In genomic region chr6:1596088-1596852, GRCh38 we compare ENCODE assay signal across 8 cellular contexts. TPM values are rescaled to one million over a fixed set of nuclear protein-coding genes. Genes with fewer than 3 reads are reported as not detected.
DNase-seq lines count a peak whose midpoint lies in the region; ATAC-seq and TF ChIP-seq lines count a peak whose summit lies in the region.

No MANE protein-coding gene starts in this region.

- H3K27ac ChIP-seq in liver (ENCODE audit: low read depth in 1 of 2, low read length in 2 of 2): no peak overlapping the region

- H3K27me3 ChIP-seq in BE2C: peaks cover 50% of the 10 kb centered on the region
- peaks cover 0 to 10% (median 5%) of the 10 kb centered on the region in 4 donors for H3K27me3 ChIP-seq in liver (ENCODE audit: control insufficient read depth in 4 of 4, insufficient read depth in 4 of 4, low read length in 3 of 4)

- H3K4me1 ChIP-seq in BE2C (peaks cover 13% of the 10 kb centered on the region), liver (ENCODE audit: control insufficient read depth in 4 of 4, insufficient read depth in 4 of 4, low read length in 3 of 4) (peaks cover 0 to 4% (median 1%) of the 10 kb centered on the region in 4 donors)

- H3K4me3 ChIP-seq in BE2C (ENCODE audit: low read depth, low read length): peak overlapping the region; percentile 31; the same call in 1 of the 2 replicates
- no peak overlapping the region for H3K4me3 ChIP-seq in liver (ENCODE audit: low read depth in 1 of 3, low read length in 3 of 3)

- 15% methylated on average over 25 of the region's 25 CpGs for WGBS in liver

- H3K9ac ChIP-seq in liver (ENCODE audit: low read depth in 1 of 2, low read length in 2 of 2): no peak overlapping the region

- H3K36me3 ChIP-seq in BE2C (no peaks in the 10 kb centered on the region), liver (ENCODE audit: control insufficient read depth in 4 of 4, insufficient read depth in 3 of 4, low read depth in 1 of 4, low read length in 3 of 4) (no peaks in the 10 kb centered on the region)

- H3K9me3 ChIP-seq in BE2C: no peaks in the 10 kb centered on the region
- H3K9me3 ChIP-seq in liver (ENCODE audit: control insufficient read depth in 4 of 4, low read length in 3 of 4): no peaks in the 10 kb centered on the region

- peak; percentile 91 for TF ChIP-seq CTCF in BE2C (IDR thresholded peaks at IDR 0.05; ENCODE audit: low read depth, low read length)
- peak; percentile 93 for TF ChIP-seq CTCF in liver (IDR thresholded peaks at IDR 0.05; ENCODE audit: low read depth, low read length, missing input control)

- peak; percentile 93 to 97 for TF ChIP-seq RAD21 in liver (IDR thresholded peaks at IDR 0.05)

- peak; percentile 54 for DNase-seq in BE2C
- DNase-seq in NCI-H1105 (lab: John Stamatoyannopoulos, UW): peak; percentile 62
- peak; percentile 51 for DNase-seq in central memory CD4-positive, alpha-beta T cell
- peak; percentile 58 to 61 for DNase-seq in stimulated activated CD4-positive, alpha-beta T cell treated with anti-CD3 and anti-CD28 coated beads, Interleukin-4, amount 100 ng/mL, for 4 hours
- no peak for DNase-seq in middle frontal gyrus (ENCODE audit: extremely low spot score, low spot score)

- peak; percentile 69 for ATAC-seq in GM19455 (IDR thresholded peaks at IDR 0.05; ENCODE audit: unreplicated experiment)
- peak; percentile 43 to 80 for ATAC-seq in activated CD4-positive, CD25-positive, alpha-beta regulatory T cell treated with anti-CD3 and anti-CD28 coated beads, Interleukin-2, amount 50 U/mL, for 24 hours

TF ChIP-seq in liver, 16 proteins besides CTCF, POLR2A, EP300 and RAD21:
- TF ChIP-seq ATF3 (IDR thresholded peaks at IDR 0.05): no peak
- TF ChIP-seq ZBTB33 (IDR thresholded peaks at IDR 0.05): no peak
- TF ChIP-seq FOXA2 (IDR thresholded peaks at IDR 0.05): no peak
- TF ChIP-seq TAF1 (conservative IDR thresholded peaks at IDR 0.05): no peak
- no peak for TF ChIP-seq HNF4A (conservative IDR thresholded peaks at IDR 0.05)
- no peak for TF ChIP-seq HNF4G (IDR thresholded peaks at IDR 0.05)
- TF ChIP-seq REST (IDR thresholded peaks at IDR 0.05): no peak
- no peak for TF ChIP-seq EGR1 (IDR thresholded peaks at IDR 0.05; ENCODE audit: low read depth in 2 of 2)
- no peak for TF ChIP-seq NR2F2 (IDR thresholded peaks at IDR 0.05)

RNA-seq across cellular contexts. Expression of gene FOXC1, which starts 13.4 kb away (rescaled TPM):
- polyA plus RNA-seq in BE2C (2012; ENCODE audit: insufficient read depth, insufficient read length, low read depth): 5.9 TPM
- total RNA-seq in liver: under 1 TPM; 0.09 to 0.33 TPM
- under 1 TPM; 0.08 to 0.20 TPM for polyA plus RNA-seq in liver
